In genomic region chr16:84735846-84736586, GRCh38 we compare ENCODE assay signal across 10 cellular contexts. TPM values are rescaled to one million over a fixed set of nuclear protein-coding genes. Genes with fewer than 3 reads are reported as not detected.
A peak's percentile ranks its signal among the peaks of the same experiment; 100 is the strongest.
DNase-seq lines count a peak whose midpoint lies in the region; ATAC-seq, FAIRE-seq and TF ChIP-seq lines count a peak whose summit lies in the region.
"Had no signal": no experiment of that assay in that cellular context is flagged by ENCODE, and none has a peak within 500 bp of the region (broad histone marks: within the 10 kb centered on the region; RNA-seq: fewer than 3 reads in every experiment).

No MANE protein-coding gene starts in this region.

- no peak for DNase-seq in stimulated activated naive CD8-positive, alpha-beta T cell treated with anti-CD3 and anti-CD28 coated beads, Interleukin-15, Interleukin-2, amounts not matched to agents 100 U/mL and 50 U/mL, for 24 hours
- DNase-seq in activated CD4-positive, alpha-beta T cell treated with anti-CD3 and anti-CD28 coated beads for 4 hours, result peak; percentile 49 to 54
- DNase-seq in epithelial cell of prostate (ENCODE audit: low read depth, low spot score) (no peak), vagina (ENCODE audit: extremely low spot score in 2 of 2) (peak in 1 of 2 donors; percentile 22), H54 (ENCODE audit: insufficient read length, low spot score) (no peak), HEK293T (ENCODE audit: extremely low spot score) (no peak)
- DNase-seq: cortex of kidney had no signal

- H3K27ac Mint-ChIP-seq in stimulated activated naive CD8-positive, alpha-beta T cell treated with anti-CD3 and anti-CD28 coated beads, Interleukin-15, Interleukin-2, amounts not matched to agents 100 ng/mL and 50 ng/mL, for 24 hours, result peak overlapping the region; percentile 47

- TF ChIP-seq POLR2A in vagina (IDR thresholded peaks at IDR 0.05), result no peak
- no peak for TF ChIP-seq POLR2A in H54 (IDR thresholded peaks at IDR 0.05; ENCODE audit: low read depth, low read length)

- TF ChIP-seq CTCF in vagina (IDR thresholded peaks at IDR 0.05), result no peak

- no peak overlapping the region for H3K4me3 Mint-ChIP-seq in stimulated activated naive CD8-positive, alpha-beta T cell treated with anti-CD3 and anti-CD28 coated beads, Interleukin-15, Interleukin-2, amounts not matched to agents 100 ng/mL and 50 ng/mL, for 24 hours

- FAIRE-seq in H54 (lab: Jason Lieb, UNC), result no peak

- no peaks in the 10 kb centered on the region for H3K36me3 ChIP-seq in vagina
- H3K36me3 ChIP-seq: ovary had no signal

- H3K27me3 ChIP-seq in vagina, result no peaks in the 10 kb centered on the region
- H3K27me3 ChIP-seq: ovary had no signal

- H3K4me1 Mint-ChIP-seq in stimulated activated naive CD8-positive, alpha-beta T cell treated with anti-CD3 and anti-CD28 coated beads, Interleukin-15, Interleukin-2, amounts not matched to agents 100 ng/mL and 50 ng/mL, for 24 hours (ENCODE audit: low read depth), result peaks cover 75% of the 10 kb centered on the region

- peaks cover 75% of the 10 kb centered on the region for H3K4me1 ChIP-seq in vagina

- peaks cover 29% of the 10 kb centered on the region for H3K36me3 Mint-ChIP-seq in stimulated activated naive CD8-positive, alpha-beta T cell treated with anti-CD3 and anti-CD28 coated beads, Interleukin-15, Interleukin-2, amounts not matched to agents 100 ng/mL and 50 ng/mL, for 24 hours (ENCODE audit: low read depth)

- no peaks in the 10 kb centered on the region for H3K9me3 ChIP-seq in vagina
- H3K9me3 ChIP-seq: ovary had no signal

- H3K27me3 Mint-ChIP-seq in stimulated activated naive CD8-positive, alpha-beta T cell treated with anti-CD3 and anti-CD28 coated beads, Interleukin-15, Interleukin-2, amounts not matched to agents 100 ng/mL and 50 ng/mL, for 24 hours, result no peaks in the 10 kb centered on the region

- CTCF ChIA-PET in HEK293T (lab: Yijun Ruan, JAX), result interaction anchor here (5.0 kb wide), 1 partner anchor 10 kb away, joined by 40 read pairs; no protein-coding TSS in a partner anchor

- H3K9me3 Mint-ChIP-seq in stimulated activated naive CD8-positive, alpha-beta T cell treated with anti-CD3 and anti-CD28 coated beads, Interleukin-15, Interleukin-2, amounts not matched to agents 100 ng/mL and 50 ng/mL, for 24 hours, result no peaks in the 10 kb centered on the region

- POLR2A ChIA-PET in HEK293T (lab: Yijun Ruan, JAX), result no interaction called here

- H3K27ac ChIP-seq in epithelial cell of prostate (peak overlapping the region; percentile 88), vagina (peak overlapping the region; percentile 17)
- H3K27ac ChIP-seq: ovary had no signal

- no peak for ATAC-seq in stimulated activated naive CD8-positive, alpha-beta T cell treated with anti-CD3 and anti-CD28 coated beads, Interleukin-15, Interleukin-2, amounts not matched to agents 100 U/mL and 50 U/mL, for 24 hours
- ATAC-seq in GM21360 (IDR thresholded peaks at IDR 0.05; ENCODE audit: unreplicated experiment), result no peak

- intact Hi-C loops in vagina (cut with DNase I), result no loop called here

- H3K4me3 ChIP-seq in vagina, result no peak overlapping the region
- H3K4me3 ChIP-seq: ovary had no signal

TF ChIP-seq in HEK293T, 16 proteins besides CTCF, POLR2A, EP300 and RAD21:
- TF ChIP-seq CTBP1 (IDR thresholded peaks at IDR 0.05; ENCODE audit: borderline replicate concordance), result no peak
- no peak for TF ChIP-seq NFRKB (IDR thresholded peaks at IDR 0.05)
- TF ChIP-seq FOXA1 (IDR thresholded peaks at IDR 0.05), result no peak
- no peak for TF ChIP-seq ZNF384 (IDR thresholded peaks at IDR 0.05)
- TF ChIP-seq ARNT (IDR thresholded peaks at IDR 0.05), result no peak
- no peak for TF ChIP-seq SP1 (IDR thresholded peaks at IDR 0.05)
- no peak for TF ChIP-seq LEF1 (IDR thresholded peaks at IDR 0.05; ENCODE audit: borderline replicate concordance)
- TF ChIP-seq TARDBP (IDR thresholded peaks at IDR 0.05), result no peak
- no peak for TF ChIP-seq L3MBTL2 (conservative IDR thresholded peaks at IDR 0.05)
- no peak for TF ChIP-seq PKNOX1 (IDR thresholded peaks at IDR 0.05)
- TF ChIP-seq FOXM1 (IDR thresholded peaks at IDR 0.05; ENCODE audit: borderline replicate concordance), result no peak
- TF ChIP-seq ELF4 (IDR thresholded peaks at IDR 0.05), result no peak
- no peak for TF ChIP-seq SUZ12 (IDR thresholded peaks at IDR 0.05)
- no peak for TF ChIP-seq HDGF (IDR thresholded peaks at IDR 0.05; ENCODE audit: borderline replicate concordance)
- no peak for TF ChIP-seq FOXK2 (IDR thresholded peaks at IDR 0.05)
- TF ChIP-seq BHLHE40 (IDR thresholded peaks at IDR 0.05; ENCODE audit: borderline replicate concordance), result no peak
TF ChIP-seq in HEK293T: peak in this region for 0.

RNA-seq across cellular contexts. Expression of gene USP10, which starts 36.2 kb away (rescaled TPM):
- 42.5 TPM for total RNA-seq in vagina

Comparison
In these comparisons a context has a peak if more than half of its experiments do, and no peak if none do; other contexts are left out.
1. DNase-seq: peak in activated CD4-positive, alpha-beta T cell treated with anti-CD3 and anti-CD28 coated beads for 4 hours (2 of 2); none in stimulated activated naive CD8-positive, alpha-beta T cell treated with anti-CD3 and anti-CD28 coated beads, Interleukin-15, Interleukin-2, amounts not matched to agents 100 U/mL and 50 U/mL, for 24 hours (single experiment), epithelial cell of prostate (single experiment), H54 (single experiment) and HEK293T (single experiment).